19 cellular contexts compared by ENCODE assay signal in the genomic region with DNA sequence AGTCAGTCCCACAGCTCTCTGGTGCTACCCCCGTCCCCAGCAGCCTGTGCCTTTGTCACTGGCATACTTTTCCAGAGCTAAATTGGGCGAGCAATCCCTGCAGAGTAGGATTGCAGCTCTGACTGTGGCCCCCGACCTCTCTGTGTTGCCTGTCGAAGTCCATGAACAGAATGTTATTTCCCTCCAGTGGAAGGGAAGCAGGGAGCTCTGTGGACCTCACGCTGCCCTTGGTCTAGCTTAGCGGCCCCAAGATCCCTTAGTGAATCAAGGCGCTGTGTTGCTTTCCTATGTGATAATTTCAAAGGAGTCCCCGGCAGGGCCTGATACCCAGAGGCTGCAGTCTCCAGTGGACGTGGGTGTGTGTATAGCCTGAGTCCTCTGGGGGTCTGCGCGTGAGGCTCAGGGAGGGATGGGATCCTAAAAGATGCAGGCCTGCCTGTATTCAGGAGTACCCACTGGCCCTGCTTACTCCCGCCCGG. TPM values are rescaled to one million over a fixed set of nuclear protein-coding genes. Genes with fewer than 3 reads are reported as not detected.
"Had no signal": no experiment of that assay in that cellular context is flagged by ENCODE, and none has a peak within 500 bp of the region (broad histone marks: within the 10 kb centered on the region; RNA-seq: fewer than 3 reads in every experiment).

No MANE protein-coding gene starts in this region.

- H3K4me2 ChIP-seq: smooth muscle cell had no signal

- H3K9me3 Mint-ChIP-seq: activated CD4-positive, alpha-beta memory T cell treated with anti-CD3 and anti-CD28 coated beads for 36 hours; activated naive CD4-positive, alpha-beta T cell treated with anti-CD3 and anti-CD28 coated beads, Interleukin-2, amount 50 U/mL, for 24 hours had no signal

- H3K27me3 ChIP-seq: adrenal gland, colonic mucosa, esophagus muscularis mucosa had no signal

- H3K9me3 ChIP-seq: adrenal gland, colonic mucosa, esophagus muscularis mucosa had no signal

- H3K4me3 Mint-ChIP-seq: activated CD4-positive, alpha-beta memory T cell treated with anti-CD3 and anti-CD28 coated beads for 36 hours; activated CD4-positive, alpha-beta T cell treated with anti-CD3 and anti-CD28 coated beads for 36 hours; activated naive CD4-positive, alpha-beta T cell treated with anti-CD3 and anti-CD28 coated beads, Interleukin-2, amount 50 U/mL, for 24 hours had no signal

- H3K27ac Mint-ChIP-seq: activated CD4-positive, alpha-beta memory T cell treated with anti-CD3 and anti-CD28 coated beads for 36 hours; activated CD4-positive, alpha-beta T cell treated with anti-CD3 and anti-CD28 coated beads for 36 hours; activated naive CD4-positive, alpha-beta T cell treated with anti-CD3 and anti-CD28 coated beads, Interleukin-2, amount 50 U/mL, for 24 hours had no signal

- H3K27ac ChIP-seq: colonic mucosa had no signal

- H3K4me3 ChIP-seq: adrenal gland, colonic mucosa, esophagus muscularis mucosa, smooth muscle cell had no signal

- ATAC-seq: activated CD4-positive, alpha-beta T cell treated with anti-CD3 and anti-CD28 coated beads for 36 hours; SK-N-SH treated with all-trans-retinoic acid at 6 μM for 48 hours had no signal

- H3K27me3 Mint-ChIP-seq: activated naive CD4-positive, alpha-beta T cell treated with anti-CD3 and anti-CD28 coated beads, Interleukin-2, amount 50 U/mL, for 24 hours had no signal

- H3K36me3 Mint-ChIP-seq: activated CD4-positive, alpha-beta memory T cell treated with anti-CD3 and anti-CD28 coated beads for 36 hours; activated naive CD4-positive, alpha-beta T cell treated with anti-CD3 and anti-CD28 coated beads, Interleukin-2, amount 50 U/mL, for 24 hours had no signal

- H3K36me3 ChIP-seq: adrenal gland, colonic mucosa had no signal

- H3K4me1 Mint-ChIP-seq: activated naive CD4-positive, alpha-beta T cell treated with anti-CD3 and anti-CD28 coated beads, Interleukin-2, amount 50 U/mL, for 24 hours had no signal

- DNase-seq: activated CD4-positive, alpha-beta memory T cell treated with anti-CD3 and anti-CD28 coated beads for 36 hours; activated CD4-positive, alpha-beta T cell treated with anti-CD3 and anti-CD28 coated beads for 36 hours; activated effector memory CD4-positive, alpha-beta T cell treated with anti-CD3 and anti-CD28 coated beads, Interleukin-2, amount 50 U/mL, for 16 hours; activated T-cell treated with anti-CD3 and anti-CD28 coated beads, Interleukin-2, amount 50 U/mL, for 48 hours; adrenal gland; caudate nucleus; midbrain; retina; stimulated activated CD4-positive, alpha-beta T cell treated with anti-CD3 and anti-CD28 coated beads, Interleukin-4, amount 100 ng/mL, for 4 hours; stimulated activated CD8-positive, alpha-beta memory T cell treated with anti-CD3 and anti-CD28 coated beads, Interleukin-4, amount 100 ng/mL, for 48 hours; stimulated activated naive CD4-positive, alpha-beta T cell treated with Interleukin-2 at 50 U/mL for 16 hours had no signal

RNA-seq across cellular contexts. Expression of gene CD300A, which starts 15.5 kb away (rescaled TPM):
- total RNA-seq: glomerular endothelial cell, lung microvascular endothelial cell, myocyte, smooth muscle cell had no signal
- polyA plus RNA-seq: smooth muscle cell had no signal

RNA-seq across cellular contexts. Expression of gene GPRC5C, which starts 19.1 kb away (rescaled TPM):
- total RNA-seq: myocyte had no signal
